Comparison of ENCODE assay signal across 20 cellular contexts in genomic region chr16:22219389-22220075, GRCh38. TPM values are rescaled to one million over a fixed set of nuclear protein-coding genes. Genes with fewer than 3 reads are reported as not detected.
A peak's percentile ranks its signal among the peaks of the same experiment; 100 is the strongest.
DNase-seq lines count a peak whose midpoint lies in the region; ATAC-seq and TF ChIP-seq lines count a peak whose summit lies in the region.
"Had no signal": no experiment of that assay in that cellular context is flagged by ENCODE, and none has a peak within 500 bp of the region (broad histone marks: within the 10 kb centered on the region; RNA-seq: fewer than 3 reads in every experiment).

No MANE protein-coding gene starts in this region.

- POLR2A ChIA-PET in activated CD8-positive, alpha-beta T cell treated with anti-CD3 and anti-CD28 coated beads for 36 hours (lab: Charles Lee), result interaction anchor here (1.2 to 1.6 kb wide), 2 partner anchors 8 to 12 kb away, joined by 3 read pairs; no protein-coding TSS in a partner anchor
- POLR2A ChIA-PET in naive thymus-derived CD8-positive, alpha-beta T cell (lab: Charles Lee), result interaction anchor here (0.6 to 1.3 kb wide), 3 partner anchors 9 to 24 kb away, joined by 3 to 8 read pairs (median 4); no protein-coding TSS in a partner anchor

- no peaks in the 10 kb centered on the region for H3K27me3 Mint-ChIP-seq in activated naive CD8-positive, alpha-beta T cell treated with anti-CD3 and anti-CD28 coated beads for 36 hours
- no peaks in the 10 kb centered on the region for H3K27me3 Mint-ChIP-seq in activated naive CD8-positive, alpha-beta T cell treated with anti-CD3 and anti-CD28 coated beads, Interleukin-2, amount 50 U/mL, for 24 hours
- no peaks in the 10 kb centered on the region for H3K27me3 Mint-ChIP-seq in activated CD8-positive, alpha-beta T cell treated with anti-CD3 and anti-CD28 coated beads for 36 hours
- H3K27me3 Mint-ChIP-seq in naive thymus-derived CD8-positive, alpha-beta T cell, result no peaks in the 10 kb centered on the region
- H3K27me3 Mint-ChIP-seq in type B pancreatic cell, result no peaks in the 10 kb centered on the region
- H3K27me3 Mint-ChIP-seq: CD8-positive, alpha-beta memory T cell; T-cell had no signal

- no peaks in the 10 kb centered on the region for H3K9me3 Mint-ChIP-seq in activated naive CD8-positive, alpha-beta T cell treated with anti-CD3 and anti-CD28 coated beads for 36 hours
- H3K9me3 Mint-ChIP-seq in activated naive CD8-positive, alpha-beta T cell treated with anti-CD3 and anti-CD28 coated beads, Interleukin-2, amount 50 U/mL, for 24 hours, result no peaks in the 10 kb centered on the region
- H3K9me3 Mint-ChIP-seq in activated CD8-positive, alpha-beta T cell treated with anti-CD3 and anti-CD28 coated beads for 36 hours, result no peaks in the 10 kb centered on the region
- no peaks in the 10 kb centered on the region for H3K9me3 Mint-ChIP-seq in naive thymus-derived CD8-positive, alpha-beta T cell
- no peaks in the 10 kb centered on the region for H3K9me3 Mint-ChIP-seq in type B pancreatic cell
- H3K9me3 Mint-ChIP-seq: CD8-positive, alpha-beta memory T cell; T-cell had no signal

- peak overlapping the region; percentile 34 for H3K27ac Mint-ChIP-seq in activated naive CD8-positive, alpha-beta T cell treated with anti-CD3 and anti-CD28 coated beads for 36 hours
- H3K27ac Mint-ChIP-seq in activated naive CD8-positive, alpha-beta T cell treated with anti-CD3 and anti-CD28 coated beads, Interleukin-2, amount 50 U/mL, for 24 hours, result no peak overlapping the region
- H3K27ac Mint-ChIP-seq in activated CD8-positive, alpha-beta T cell treated with anti-CD3 and anti-CD28 coated beads for 36 hours, result peak overlapping the region; percentile 26
- peak overlapping the region in 6 of 10 donors; percentile 25 to 62 (median 34) for H3K27ac Mint-ChIP-seq in naive thymus-derived CD8-positive, alpha-beta T cell
- peak overlapping the region; percentile 26 for H3K27ac Mint-ChIP-seq in type B pancreatic cell

- H3K4me1 Mint-ChIP-seq in activated naive CD8-positive, alpha-beta T cell treated with anti-CD3 and anti-CD28 coated beads for 36 hours, result peaks cover 22% of the 10 kb centered on the region
- peaks cover 26% of the 10 kb centered on the region for H3K4me1 Mint-ChIP-seq in activated naive CD8-positive, alpha-beta T cell treated with anti-CD3 and anti-CD28 coated beads, Interleukin-2, amount 50 U/mL, for 24 hours
- peaks cover 32% of the 10 kb centered on the region for H3K4me1 Mint-ChIP-seq in activated CD8-positive, alpha-beta T cell treated with anti-CD3 and anti-CD28 coated beads for 36 hours (ENCODE audit: low read depth)
- peaks cover 5 to 19% (median 13%) of the 10 kb centered on the region in 4 donors for H3K4me1 Mint-ChIP-seq in naive thymus-derived CD8-positive, alpha-beta T cell
- H3K4me1 Mint-ChIP-seq in type B pancreatic cell (ENCODE audit: unreplicated experiment), result no peaks in the 10 kb centered on the region

- peaks cover 15% of the 10 kb centered on the region for H3K36me3 Mint-ChIP-seq in activated naive CD8-positive, alpha-beta T cell treated with anti-CD3 and anti-CD28 coated beads for 36 hours
- peaks cover 6% of the 10 kb centered on the region for H3K36me3 Mint-ChIP-seq in activated naive CD8-positive, alpha-beta T cell treated with anti-CD3 and anti-CD28 coated beads, Interleukin-2, amount 50 U/mL, for 24 hours (ENCODE audit: low read depth)
- peaks cover 20% of the 10 kb centered on the region for H3K36me3 Mint-ChIP-seq in activated CD8-positive, alpha-beta T cell treated with anti-CD3 and anti-CD28 coated beads for 36 hours (ENCODE audit: low read depth)
- H3K36me3 Mint-ChIP-seq in naive thymus-derived CD8-positive, alpha-beta T cell, result peaks cover 0 to 18% (median 0%) of the 10 kb centered on the region in 3 donors
- no peaks in the 10 kb centered on the region for H3K36me3 Mint-ChIP-seq in type B pancreatic cell

- CTCF ChIA-PET in activated CD8-positive, alpha-beta T cell treated with anti-CD3 and anti-CD28 coated beads for 36 hours (lab: Charles Lee), result interaction anchor here (1.0 to 1.6 kb wide), 4 partner anchors 9 to 25 kb away, joined by 3 to 8 read pairs (median 5); no protein-coding TSS in a partner anchor

- TF ChIP-seq CTCF in activated CD8-positive, alpha-beta T cell treated with anti-CD3 and anti-CD28 coated beads for 36 hours (IDR thresholded peaks at IDR 0.05), result no peak
- TF ChIP-seq CTCF in type B pancreatic cell (conservative IDR thresholded peaks at IDR 0.05), result no peak

- no peak for DNase-seq in activated naive CD8-positive, alpha-beta T cell treated with anti-CD3 and anti-CD28 coated beads for 36 hours
- DNase-seq in activated naive CD8-positive, alpha-beta T cell treated with anti-CD3 and anti-CD28 coated beads, Interleukin-2, amount 50 U/mL, for 24 hours, result no peak
- no peak for DNase-seq in activated CD8-positive, alpha-beta T cell treated with anti-CD3 and anti-CD28 coated beads for 36 hours
- DNase-seq in naive thymus-derived CD8-positive, alpha-beta T cell, result no peak
- DNase-seq in type B pancreatic cell (ENCODE audit: extremely low spot score, unreplicated experiment) (no peak), middle frontal gyrus (ENCODE audit: extremely low spot score, low spot score) (no peak), HPDE6-E6E7 (ENCODE audit: extremely low spot score) (no peak)
- DNase-seq in activated effector memory CD4-positive, alpha-beta T cell treated with anti-CD3 and anti-CD28 coated beads, Interleukin-2, amount 50 U/mL, for 16 hours, result no peak
- DNase-seq: activated CD8-positive, alpha-beta memory T cell treated with anti-CD3 and anti-CD28 coated beads for 24 hours; CD8-positive, alpha-beta memory T cell; hippocampal formation; NCI-H1694; NCI-H226; T-cell had no signal

- intact Hi-C loops in activated CD8-positive, alpha-beta T cell treated with anti-CD3 and anti-CD28 coated beads for 36 hours (cut with micrococcal nuclease), result no loop called here

- H3K4me3 Mint-ChIP-seq in activated naive CD8-positive, alpha-beta T cell treated with anti-CD3 and anti-CD28 coated beads for 36 hours, result no peak overlapping the region
- no peak overlapping the region for H3K4me3 Mint-ChIP-seq in activated naive CD8-positive, alpha-beta T cell treated with anti-CD3 and anti-CD28 coated beads, Interleukin-2, amount 50 U/mL, for 24 hours
- no peak overlapping the region for H3K4me3 Mint-ChIP-seq in activated CD8-positive, alpha-beta T cell treated with anti-CD3 and anti-CD28 coated beads for 36 hours
- no peak overlapping the region for H3K4me3 Mint-ChIP-seq in naive thymus-derived CD8-positive, alpha-beta T cell
- no peak overlapping the region for H3K4me3 Mint-ChIP-seq in type B pancreatic cell
- H3K4me3 Mint-ChIP-seq: CD8-positive, alpha-beta memory T cell; T-cell had no signal

- no peak for ATAC-seq in activated naive CD8-positive, alpha-beta T cell treated with anti-CD3 and anti-CD28 coated beads, Interleukin-2, amount 50 U/mL, for 24 hours
- ATAC-seq in activated CD8-positive, alpha-beta T cell treated with anti-CD3 and anti-CD28 coated beads for 36 hours, result no peak
- ATAC-seq in naive thymus-derived CD8-positive, alpha-beta T cell, result no peak
- ATAC-seq: T-cell had no signal

RNA-seq across cellular contexts. Expression of gene EEF2K, which starts 13.5 kb away (rescaled TPM):
- 10 to 100 TPM; 28.9 to 32.5 TPM for total RNA-seq in activated naive CD8-positive, alpha-beta T cell treated with anti-CD3 and anti-CD28 coated beads for 36 hours
- 10 to 100 TPM; 28.6 to 31.2 TPM for total RNA-seq in activated CD8-positive, alpha-beta T cell treated with anti-CD3 and anti-CD28 coated beads for 36 hours
- total RNA-seq in naive thymus-derived CD8-positive, alpha-beta T cell, result 10 to 100 TPM; 24.3 to 25.3 TPM
- 1 to 10 TPM; 2.0 to 3.2 (median 3.1) TPM for polyA plus RNA-seq in naive thymus-derived CD8-positive, alpha-beta T cell
- total RNA-seq in type B pancreatic cell (ENCODE audit: low replicate concordance), result 16.2 and 22.5 TPM in 2 replicates

RNA-seq across cellular contexts. Expression of gene SDR42E2, which starts 57.2 kb away (rescaled TPM):
- not detected for total RNA-seq in activated naive CD8-positive, alpha-beta T cell treated with anti-CD3 and anti-CD28 coated beads for 36 hours
- total RNA-seq in activated CD8-positive, alpha-beta T cell treated with anti-CD3 and anti-CD28 coated beads for 36 hours, result under 1 TPM in 1 of 2 experiments, not detected in 1; 0.14 TPM
- under 1 TPM; 0.55 to 0.70 TPM for total RNA-seq in naive thymus-derived CD8-positive, alpha-beta T cell
- under 1 TPM; 0.23 to 0.45 (median 0.29) TPM for polyA plus RNA-seq in naive thymus-derived CD8-positive, alpha-beta T cell
- 0.19 TPM in 1 of 2 replicates, not detected in the other for total RNA-seq in type B pancreatic cell (ENCODE audit: low replicate concordance)
- total RNA-seq: cerebellum, mucosa of descending colon, omental fat pad, RPMI7951, smooth muscle cell had no signal
- polyA plus RNA-seq: keratinocyte had no signal
